ENCODE assay signal across 7 cellular contexts in genomic region chr19:42217522-42218442, GRCh38.
A peak's percentile ranks its signal among the peaks of the same experiment; 100 is the strongest.
DNase-seq lines count a peak whose midpoint lies in the region; ATAC-seq and TF ChIP-seq lines count a peak whose summit lies in the region.

Gene DEDD2, minus strand, starts transcription at chr19:42217677. Its CDS starts 670 bp downstream, at chr19:42217007.

- no peak for TF ChIP-seq CTCF in astrocyte of the cerebellum (IDR thresholded peaks at IDR 0.05; ENCODE audit: low read depth, low read length, missing control alignments)

- peak within 1 kb of the TSS; percentile 96 for H3K4me3 ChIP-seq in astrocyte of the cerebellum (ENCODE audit: low read depth, low read length)

- peak; percentile 79 for DNase-seq in NCI-H2029 treated with DMSO at 0.1 percent for 48 hours (lab: John Stamatoyannopoulos, UW)
- peak; percentile 99 for DNase-seq in T-helper 9 cell
- DNase-seq in astrocyte of the cerebellum (ENCODE audit: low read depth), result peak; percentile 86
- peak; percentile 98 for DNase-seq in hepatic stellate cell (ENCODE audit: low spot score)
- peak; percentile 98 for DNase-seq in retina

- peak; percentile 74 for ATAC-seq in GM18505 (IDR thresholded peaks at IDR 0.05; ENCODE audit: unreplicated experiment)
- ATAC-seq in HG02981 (IDR thresholded peaks at IDR 0.05; ENCODE audit: unreplicated experiment), result peak; percentile 64

- in situ Hi-C loops in astrocyte of the cerebellum (cut with HindIII; ENCODE audit: low sequenced_read_pairs), result no loop called here

- TF ChIP-seq POLR2A in GM18505 (IDR thresholded peaks at IDR 0.05; ENCODE audit: borderline replicate concordance, extremely low read depth, insufficient read depth, insufficient read length), result peak; percentile 77

Comparison
In these comparisons a context has a peak if more than half of its experiments do, and no peak if none do; other contexts are left out.
1. Peak in every context shown above with its lines: DNase-seq, ATAC-seq and H3K4me3 ChIP-seq.